In the genomic region with DNA sequence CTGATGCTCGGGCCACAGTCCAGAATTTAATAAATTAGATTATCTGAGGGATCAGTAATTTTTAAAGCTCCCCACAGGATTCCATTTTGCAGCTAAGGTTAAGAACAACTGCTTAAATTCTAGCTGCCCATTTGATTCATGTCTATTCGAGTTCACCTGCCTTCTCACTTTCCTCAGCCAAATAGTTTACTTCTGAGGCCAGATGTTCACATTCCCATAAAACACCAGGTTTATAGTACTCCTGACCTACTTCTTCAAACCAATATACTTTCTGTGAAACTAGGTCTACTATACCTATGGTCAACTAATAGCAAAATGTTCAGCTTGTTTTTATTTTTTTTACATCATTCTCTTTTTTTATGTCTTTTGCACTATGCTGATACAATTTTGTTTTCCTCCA, we compare ENCODE assay signal across 27 cellular contexts.
"Had no signal": no experiment of that assay in that cellular context is flagged by ENCODE, and none has a peak within 500 bp of the region (broad histone marks: within the 10 kb centered on the region; RNA-seq: fewer than 3 reads in every experiment).

No MANE protein-coding gene starts in this region.

- H3K36me3 ChIP-seq: Peyer's patch had no signal

- H3K4me3 ChIP-seq: Peyer's patch had no signal

- ATAC-seq: activated CD8-positive, alpha-beta T cell treated with anti-CD3 and anti-CD28 coated beads for 36 hours; activated T-cell treated with anti-CD3 and anti-CD28 coated beads, Interleukin-2, amount 50 U/mL, for 72 hours; activated T-helper 17 cell treated with anti-CD3 and anti-CD28 coated beads, Interleukin-2, amount 50 U/mL, for 72 hours; PC-3; Right ventricle myocardium inferior had no signal

- H3K9me3 ChIP-seq: Peyer's patch had no signal

- DNase-seq: activated CD4-positive, alpha-beta T cell treated with anti-CD3 and anti-CD28 coated beads, Interleukin-2, amount 10 ng/mL, durations not matched to agents 24 days and 14 days; activated CD4-positive, alpha-beta T cell treated with anti-CD3 and anti-CD28 coated beads, Interleukin-2, amount 50 U/mL, for 4 hours; activated CD8-positive, alpha-beta T cell treated with anti-CD3 and anti-CD28 coated beads for 36 hours; activated gamma-delta T cell; activated naive CD4-positive, alpha-beta T cell treated with Interleukin-2 at 50 U/mL for 16 hours; activated naive CD8-positive, alpha-beta T cell treated with anti-CD3 and anti-CD28 coated beads, Interleukin-2, amount 10 ng/mL, durations not matched to agents 7 days and 5 days; activated T-cell treated with anti-CD3 and anti-CD28 coated beads, Interleukin-2, amount 50 U/mL, for 1 hour; activated T-cell treated with anti-CD3 and anti-CD28 coated beads, Interleukin-2, amount 50 U/mL, for 72 hours; amygdala; caudate nucleus; cerebellar nuclear complex; Kasumi-1; KG1; MM.1S; MV-4-11; NCI-H1694 treated with DMSO at 0.1 percent for 48 hours; NCI-H2171 treated with DMSO at 0.1 percent for 48 hours; NCI-H2227 treated with DMSO at 0.1 percent for 48 hours; NCI-H446; NCI-H524; NK-92 treated with Interleukin-12 subunit alpha and Interleukin-12 subunit beta, amount 100 ng/mL, for 24 hours; PC-3; Peyer's patch; SIG-M5 had no signal

- H3K4me1 ChIP-seq: Peyer's patch had no signal

- H3K27ac ChIP-seq: Peyer's patch, RWPE1 had no signal

- H3K27me3 ChIP-seq: Peyer's patch had no signal
